11 cellular contexts compared by ENCODE assay signal in the genomic region with DNA sequence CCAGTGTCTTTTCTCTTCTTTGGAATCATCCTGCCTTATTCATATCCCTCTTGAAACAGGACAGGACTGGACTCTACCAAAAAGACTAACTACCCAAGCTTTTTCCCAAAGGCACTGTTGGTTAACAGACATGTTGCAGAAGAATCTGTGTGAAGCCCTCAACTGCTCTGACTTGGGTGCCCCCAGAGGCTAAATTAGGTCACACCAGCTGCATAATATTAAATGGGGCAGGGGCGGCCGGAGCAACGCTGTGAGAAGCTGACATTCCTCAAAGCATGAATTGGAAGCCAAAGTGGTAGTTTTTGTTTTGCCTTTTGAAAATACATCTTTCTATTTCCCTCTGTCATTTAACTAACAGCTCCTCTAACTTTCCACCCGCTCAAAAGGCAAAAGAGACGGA.
DNase-seq lines count a peak whose midpoint lies in the region; ATAC-seq and TF ChIP-seq lines count a peak whose summit lies in the region.
"Had no signal": no experiment of that assay in that cellular context is flagged by ENCODE, and none has a peak within 500 bp of the region (broad histone marks: within the 10 kb centered on the region; RNA-seq: fewer than 3 reads in every experiment).

No MANE protein-coding gene starts in this region.

- peak; percentile 6 for DNase-seq in MCF 10A (ENCODE audit: unreplicated experiment)
- DNase-seq in breast epithelium (ENCODE audit: low spot score in 2 of 2), result no peak
- DNase-seq in astrocyte of the cerebellum (ENCODE audit: low read depth), result no peak
- DNase-seq in type B pancreatic cell (ENCODE audit: extremely low spot score, unreplicated experiment), result no peak
- DNase-seq in left colon, result no peak
- DNase-seq in suprapubic skin (ENCODE audit: low spot score in 2 of 2), result no peak
- DNase-seq in activated CD4-positive, CD25-positive, alpha-beta regulatory T cell treated with anti-CD3 and anti-CD28 coated beads, Interleukin-2, amount 50 U/mL, for 72 hours, result no peak
- DNase-seq: activated naive CD8-positive, alpha-beta T cell treated with anti-CD3 and anti-CD28 coated beads for 36 hours; SHP77 treated with DMSO at 0.1 percent for 48 hours had no signal

- H3K27me3 Mint-ChIP-seq in MCF 10A (ENCODE audit: insufficient read depth, unreplicated experiment), result no peaks in the 10 kb centered on the region
- no peaks in the 10 kb centered on the region for H3K27me3 Mint-ChIP-seq in type B pancreatic cell
- H3K27me3 Mint-ChIP-seq: B cell had no signal

- CTCF ChIA-PET in MCF 10A (lab: Yijun Ruan, JAX), result interaction anchor here (1.0 to 1.7 kb wide), 3 partner anchors 185 to 199 kb away, joined by 3 to 8 read pairs (median 7); no protein-coding TSS in a partner anchor

- H3K36me3 Mint-ChIP-seq in MCF 10A (ENCODE audit: insufficient read depth, unreplicated experiment) (no peaks in the 10 kb centered on the region), type B pancreatic cell (no peaks in the 10 kb centered on the region)
- H3K36me3 Mint-ChIP-seq: activated naive CD8-positive, alpha-beta T cell treated with anti-CD3 and anti-CD28 coated beads for 36 hours had no signal

- TF ChIP-seq POLR2A in breast epithelium (IDR thresholded peaks at IDR 0.05) (no peak), suprapubic skin (IDR thresholded peaks at IDR 0.05) (no peak)

- no peaks in the 10 kb centered on the region for H3K9me3 Mint-ChIP-seq in MCF 10A (ENCODE audit: unreplicated experiment)
- H3K9me3 Mint-ChIP-seq in type B pancreatic cell, result peaks cover 3% of the 10 kb centered on the region
- H3K9me3 Mint-ChIP-seq: activated naive CD8-positive, alpha-beta T cell treated with anti-CD3 and anti-CD28 coated beads for 36 hours had no signal

- no peaks in the 10 kb centered on the region for H3K27me3 ChIP-seq in breast epithelium
- no peaks in the 10 kb centered on the region for H3K27me3 ChIP-seq in iPS-18a (ENCODE audit: control insufficient read depth, insufficient read depth, low read length)
- H3K27me3 ChIP-seq in suprapubic skin, result no peaks in the 10 kb centered on the region

- TF ChIP-seq CTCF in MCF 10A (IDR thresholded peaks at IDR 0.05; ENCODE audit: unreplicated experiment) (no peak), breast epithelium (IDR thresholded peaks at IDR 0.05) (peak in 1 of 3 donors; percentile 12), astrocyte of the cerebellum (IDR thresholded peaks at IDR 0.05; ENCODE audit: low read depth, low read length, missing control alignments) (peak; percentile 28), type B pancreatic cell (conservative IDR thresholded peaks at IDR 0.05) (peak; percentile 70), suprapubic skin (IDR thresholded peaks at IDR 0.05) (no peak)

- H3K36me3 ChIP-seq in breast epithelium (no peaks in the 10 kb centered on the region), iPS-18a (ENCODE audit: control insufficient read depth, low read depth, low read length) (no peaks in the 10 kb centered on the region), suprapubic skin (no peaks in the 10 kb centered on the region)

- H3K4me1 ChIP-seq in breast epithelium, result peaks cover 3% of the 10 kb centered on the region in 2 donors
- H3K4me1 ChIP-seq in iPS-18a (ENCODE audit: control insufficient read depth, low read depth, low read length), result peaks cover 55% of the 10 kb centered on the region
- peaks cover 22% of the 10 kb centered on the region for H3K4me1 ChIP-seq in suprapubic skin

- H3K27ac Mint-ChIP-seq in MCF 10A (ENCODE audit: low read depth, unreplicated experiment) (no peak overlapping the region), type B pancreatic cell (peak overlapping the region; percentile 53)
- H3K27ac Mint-ChIP-seq: activated naive CD8-positive, alpha-beta T cell treated with anti-CD3 and anti-CD28 coated beads for 36 hours; B cell had no signal

- no peak for ATAC-seq in left colon

- no peaks in the 10 kb centered on the region for H3K9me3 ChIP-seq in breast epithelium
- H3K9me3 ChIP-seq in iPS-18a (ENCODE audit: control insufficient read depth, low read depth, low read length), result no peaks in the 10 kb centered on the region
- no peaks in the 10 kb centered on the region for H3K9me3 ChIP-seq in suprapubic skin

- no peak overlapping the region for H3K4me3 ChIP-seq in breast epithelium
- H3K4me3 ChIP-seq in astrocyte of the cerebellum (ENCODE audit: low read depth, low read length), result peak overlapping the region; percentile 28
- H3K4me3 ChIP-seq in iPS-18a (ENCODE audit: low read length), result peak overlapping the region; percentile 32
- H3K4me3 ChIP-seq in suprapubic skin, result no peak overlapping the region

- no peak for TF ChIP-seq EP300 in suprapubic skin (IDR thresholded peaks at IDR 0.05)

- H3K9ac ChIP-seq in iPS-18a (ENCODE audit: low read length), result no peak overlapping the region

- in situ Hi-C loops in astrocyte of the cerebellum (cut with HindIII; ENCODE audit: low sequenced_read_pairs), result no loop called here

- peak overlapping the region in 1 of 2 donors; percentile 91 for H3K27ac ChIP-seq in breast epithelium
- H3K27ac ChIP-seq in iPS-18a (ENCODE audit: low read length), result no peak overlapping the region
- no peak overlapping the region for H3K27ac ChIP-seq in suprapubic skin

- intact Hi-C loops in MCF 10A (cut with micrococcal nuclease) (loop anchor here (10.0 kb wide), 1 partner anchor 272 kb away; no protein-coding TSS in a partner anchor), breast epithelium (cut with DNase I; ENCODE audit: low total_unique reads) (no loop called here), left colon (cut with DNase I, micrococcal nuclease) (loop anchor here in 1 of 2 donors (10.0 kb wide), 1 partner anchor 198 kb away; no protein-coding TSS in a partner anchor)

- POLR2A ChIA-PET in MCF 10A (lab: Yijun Ruan, JAX), result no interaction called here

- H3K4me1 Mint-ChIP-seq in MCF 10A (ENCODE audit: insufficient read depth, unreplicated experiment), result no peaks in the 10 kb centered on the region
- H3K4me1 Mint-ChIP-seq in type B pancreatic cell (ENCODE audit: unreplicated experiment), result peaks cover 20% of the 10 kb centered on the region
- H3K4me1 Mint-ChIP-seq: activated naive CD8-positive, alpha-beta T cell treated with anti-CD3 and anti-CD28 coated beads for 36 hours; B cell had no signal

- H3K4me3 Mint-ChIP-seq in MCF 10A (ENCODE audit: unreplicated experiment) (no peak overlapping the region), type B pancreatic cell (peak overlapping the region; percentile 58)
- H3K4me3 Mint-ChIP-seq: activated naive CD8-positive, alpha-beta T cell treated with anti-CD3 and anti-CD28 coated beads for 36 hours; B cell had no signal

- BruUV-seq in MCF 10A (replicated peaks; lab: Mats Ljungman, UMichigan), result no TSS peak

- 57% methylated on average over 5 of the region's 5 CpGs for WGBS in suprapubic skin

Comparison
In these comparisons a context has a peak if more than half of its experiments do, and no peak if none do; other contexts are left out.
1. CTCF ChIP-seq: peak in astrocyte of the cerebellum (single experiment) and type B pancreatic cell (single experiment); none in MCF 10A (single experiment) and suprapubic skin (0 of 2).
2. H3K4me3 ChIP-seq: peak in astrocyte of the cerebellum (single experiment) and iPS-18a (single experiment); none in breast epithelium (0 of 3) and suprapubic skin (single experiment).